ENCODE assay signal across 11 cellular contexts in genomic region chr1:109892476-109893368, GRCh38. TPM values are rescaled to one million over a fixed set of nuclear protein-coding genes. Genes with fewer than 3 reads are reported as not detected.
DNase-seq lines count a peak whose midpoint lies in the region; ATAC-seq, FAIRE-seq and TF ChIP-seq lines count a peak whose summit lies in the region.
"Had no signal": no experiment of that assay in that cellular context is flagged by ENCODE, and none has a peak within 500 bp of the region (broad histone marks: within the 10 kb centered on the region; RNA-seq: fewer than 3 reads in every experiment).

No MANE protein-coding gene starts in this region.

- ATAC-seq in pancreas (peak; percentile 28 to 80 (median 52)), HG03571 (IDR thresholded peaks at IDR 0.05; ENCODE audit: unreplicated experiment) (no peak), HG02884 (IDR thresholded peaks at IDR 0.05; ENCODE audit: unreplicated experiment) (no peak)

- no peaks in the 10 kb centered on the region for H3K9me3 ChIP-seq in pancreas
- H3K9me3 ChIP-seq: stomach had no signal

- intact Hi-C loops in pancreas (cut with DNase I) = no loop called here

- H3K27ac ChIP-seq in pancreas = peak overlapping the region in 2 of 4 donors; percentile 24 to 37

- DNase-seq in ELR (ENCODE audit: low read depth) (peak; percentile 62), RPMI7951 (ENCODE audit: low read depth) (peak; percentile 73), foreskin melanocyte (peak; percentile 33), pancreas (no peak), activated gamma-delta T cell treated with Interleukin-2 at 50 U/mL for 16 hours (no peak), AML-193 (lab: John Stamatoyannopoulos, UW) (no peak)
- DNase-seq: CD8-positive, alpha-beta memory T cell; stomach had no signal

- H3K27me3 ChIP-seq in pancreas = no peaks in the 10 kb centered on the region
- H3K27me3 ChIP-seq: stomach had no signal

- TF ChIP-seq CTCF in pancreas (IDR thresholded peaks at IDR 0.05) = no peak

- no peak for FAIRE-seq in pancreas (lab: Jason Lieb, UNC)
- FAIRE-seq: colon had no signal

- no peaks in the 10 kb centered on the region for H3K36me3 ChIP-seq in pancreas
- H3K36me3 ChIP-seq: stomach had no signal

- H3K4me1 ChIP-seq in pancreas = no peaks in the 10 kb centered on the region

- WGBS in pancreas, 2 donors = 67 to 73% methylated on average over 10 of the region's 10 CpGs

- H3K4me3 ChIP-seq in pancreas = no peak overlapping the region
- H3K4me3 ChIP-seq: stomach had no signal

RNA-seq across cellular contexts. Expression of gene CSF1, which starts 17.9 kb away (rescaled TPM):
- 35.4 and 51.5 TPM in 2 replicates for total RNA-seq in RPMI7951 (2014; rRNA removed; shearing (Covaris generic))
- 10 to 100 TPM in 4 of 6 donors, 1 to 10 TPM in 2; 6.7 to 38.3 (median 13.4) TPM for total RNA-seq in pancreas
- polyA plus RNA-seq in pancreas = 10 to 100 TPM; 15.5 to 16.5 TPM

Comparison
In these comparisons a context has a peak if more than half of its experiments do, and no peak if none do; other contexts are left out.
1. DNase-seq: peak in ELR (single experiment), RPMI7951 (single experiment) and foreskin melanocyte (single experiment); none in pancreas (0 of 6), activated gamma-delta T cell treated with Interleukin-2 at 50 U/mL for 16 hours (single experiment) and AML-193 (0 of 2).
2. ATAC-seq: peak in pancreas (4 of 4); none in HG03571 (single experiment) and HG02884 (single experiment).